ENCODE assay signal across 8 cellular contexts in the genomic region with DNA sequence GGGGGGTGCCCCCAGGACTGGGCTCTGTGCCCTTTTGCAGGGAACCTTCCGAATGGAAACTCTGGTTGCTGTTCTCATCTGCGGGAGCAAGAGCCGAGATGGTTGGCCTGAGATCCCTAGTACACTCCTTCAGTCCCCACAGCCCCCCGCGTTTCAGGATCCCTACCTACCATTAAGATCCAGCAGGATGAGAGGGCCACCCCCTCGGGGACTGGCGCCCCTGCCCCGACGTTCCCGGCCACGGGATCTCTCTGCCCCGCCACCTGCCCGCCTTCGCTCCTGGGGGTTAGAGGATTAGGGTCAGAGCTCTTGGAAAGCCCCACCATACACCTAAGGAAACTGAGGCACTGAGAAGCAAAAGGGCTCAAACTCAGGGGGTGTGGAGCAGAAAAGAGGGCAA. TPM values are rescaled to one million over a fixed set of nuclear protein-coding genes. Genes with fewer than 3 reads are reported as not detected.
A peak's percentile ranks its signal among the peaks of the same experiment; 100 is the strongest.
DNase-seq lines count a peak whose midpoint lies in the region; ATAC-seq and TF ChIP-seq lines count a peak whose summit lies in the region.

No MANE protein-coding gene starts in this region.

- H3K36me3 ChIP-seq in CD4-positive, CD25-positive, alpha-beta regulatory T cell (ENCODE audit: control insufficient read depth, insufficient read depth, low read length), result peaks cover 14% of the 10 kb centered on the region
- peaks cover 11% of the 10 kb centered on the region for H3K36me3 ChIP-seq in effector memory CD4-positive, alpha-beta T cell (ENCODE audit: control insufficient read depth, insufficient read depth, low read length)
- peaks cover 23% of the 10 kb centered on the region for H3K36me3 ChIP-seq in neuron (ENCODE audit: insufficient read depth, low read length)

- peak overlapping the region in 2 of 3 donors; percentile 67 to 94 for H3K27ac Mint-ChIP-seq in CD4-positive, CD25-positive, alpha-beta regulatory T cell

- H2AFZ ChIP-seq in neuron (ENCODE audit: low read depth, low read length), result no peak overlapping the region

- H3K27me3 Mint-ChIP-seq in CD4-positive, CD25-positive, alpha-beta regulatory T cell, result peaks cover 4% of the 10 kb centered on the region

- H3K27me3 ChIP-seq in CD4-positive, CD25-positive, alpha-beta regulatory T cell (ENCODE audit: control insufficient read depth, insufficient read depth, low read length), result no peaks in the 10 kb centered on the region
- no peaks in the 10 kb centered on the region for H3K27me3 ChIP-seq in effector memory CD4-positive, alpha-beta T cell (replicated peaks; ENCODE audit: control insufficient read depth, insufficient read depth, low read length, poor library complexity, severe bottlenecking)
- no peaks in the 10 kb centered on the region for H3K27me3 ChIP-seq in neuron (ENCODE audit: insufficient read depth, low read length)

- no peak for TF ChIP-seq CTCF in NB4 (IDR thresholded peaks at IDR 0.05; ENCODE audit: low read depth, low read length)

- H3K9me3 ChIP-seq in CD4-positive, CD25-positive, alpha-beta regulatory T cell (ENCODE audit: control insufficient read depth in 2 of 2, low read length in 2 of 2), result no peaks in the 10 kb centered on the region
- no peaks in the 10 kb centered on the region for H3K9me3 ChIP-seq in effector memory CD4-positive, alpha-beta T cell (ENCODE audit: control insufficient read depth, low read length)
- H3K9me3 ChIP-seq in neuron (ENCODE audit: low read length), result no peaks in the 10 kb centered on the region

- TF ChIP-seq POLR2A in NB4 (IDR thresholded peaks at IDR 0.05; ENCODE audit: extremely low read depth, insufficient read length), result no peak

- H3K4me1 Mint-ChIP-seq in CD4-positive, CD25-positive, alpha-beta regulatory T cell, result peaks cover 15 to 52% (median 26%) of the 10 kb centered on the region in 4 donors

- no peak for DNase-seq in CD4-positive, CD25-positive, alpha-beta regulatory T cell
- DNase-seq in NB4 (ENCODE audit: low read depth) (no peak), HT-29 (ENCODE audit: low spot score) (no peak), AG20443 (ENCODE audit: low spot score) (no peak), NCI-H345 treated with DMSO at 0.1 percent for 48 hours (lab: John Stamatoyannopoulos, UW; ENCODE audit: unreplicated experiment) (no peak)
- no peak for DNase-seq in effector memory CD4-positive, alpha-beta T cell

- H3K27ac ChIP-seq in CD4-positive, CD25-positive, alpha-beta regulatory T cell (ENCODE audit: insufficient read depth, low read length, poor library complexity, severe bottlenecking), result no peak overlapping the region
- H3K27ac ChIP-seq in effector memory CD4-positive, alpha-beta T cell (ENCODE audit: insufficient read depth, low read length, poor library complexity, severe bottlenecking), result peak overlapping the region; percentile 69

- H3K4me3 ChIP-seq in CD4-positive, CD25-positive, alpha-beta regulatory T cell (ENCODE audit: low read depth, low read length), result peak overlapping the region; percentile 55
- H3K4me3 ChIP-seq in NB4 (ENCODE audit: low read depth, low read length) (peak overlapping the region; percentile 73), neuron (ENCODE audit: low read length) (peak overlapping the region; percentile 66)
- no peak overlapping the region for H3K4me3 ChIP-seq in effector memory CD4-positive, alpha-beta T cell (ENCODE audit: insufficient read depth, low read depth, low read length, poor library complexity, severe bottlenecking)

- H3K4me1 ChIP-seq in CD4-positive, CD25-positive, alpha-beta regulatory T cell (ENCODE audit: control insufficient read depth, insufficient read depth, low read length, poor library complexity, severe bottlenecking), result peaks cover 32% of the 10 kb centered on the region
- peaks cover 19% of the 10 kb centered on the region for H3K4me1 ChIP-seq in effector memory CD4-positive, alpha-beta T cell (ENCODE audit: control insufficient read depth, insufficient read depth, low read length, poor library complexity, severe bottlenecking)
- peaks cover 27% of the 10 kb centered on the region for H3K4me1 ChIP-seq in neuron (ENCODE audit: insufficient read depth, low read length)

- ATAC-seq in CD4-positive, CD25-positive, alpha-beta regulatory T cell (ENCODE audit: low read depth in 2 of 2), result no peak
- no peak for ATAC-seq in HG02885 (IDR thresholded peaks at IDR 0.05; ENCODE audit: poor library complexity, unreplicated experiment)

- H3K36me3 Mint-ChIP-seq in CD4-positive, CD25-positive, alpha-beta regulatory T cell, result peaks cover 9% of the 10 kb centered on the region

- H3K9me3 Mint-ChIP-seq in CD4-positive, CD25-positive, alpha-beta regulatory T cell, result no peaks in the 10 kb centered on the region

- H3K4me3 Mint-ChIP-seq in CD4-positive, CD25-positive, alpha-beta regulatory T cell, result peak overlapping the region; percentile 89 to 96 (median 92)

RNA-seq across cellular contexts. Expression of a gene that starts 1.2 kb away (rescaled TPM):
- 22.9 TPM for total RNA-seq in CD4-positive, CD25-positive, alpha-beta regulatory T cell
- polyA plus RNA-seq in CD4-positive, CD25-positive, alpha-beta regulatory T cell, result 10 to 100 TPM; 31.4 to 43.7 (median 41.2) TPM
- 28.3 and 34.3 TPM in 2 replicates for total RNA-seq in HT-29 (2014; rRNA removed; shearing (Covaris generic))

RNA-seq across cellular contexts. Expression of a gene that starts 3.7 kb away (rescaled TPM):
- total RNA-seq in CD4-positive, CD25-positive, alpha-beta regulatory T cell, result 0.30 TPM
- not detected for polyA plus RNA-seq in CD4-positive, CD25-positive, alpha-beta regulatory T cell
- total RNA-seq in HT-29 (2014; rRNA removed; shearing (Covaris generic)), result not detected in 2 replicates

RNA-seq across cellular contexts. Expression of a gene that starts 30.7 kb away (rescaled TPM):
- 13.0 TPM for total RNA-seq in CD4-positive, CD25-positive, alpha-beta regulatory T cell
- under 1 TPM in 3 of 4 donors, not detected in 1; 0.14 to 0.21 (median 0.17) TPM for polyA plus RNA-seq in CD4-positive, CD25-positive, alpha-beta regulatory T cell
- total RNA-seq in HT-29 (2014; rRNA removed; shearing (Covaris generic)), result 42.6 and 43.3 TPM in 2 replicates

RNA-seq across cellular contexts. Expression of a gene that starts 56.2 kb away (rescaled TPM):
- 7.7 TPM for total RNA-seq in CD4-positive, CD25-positive, alpha-beta regulatory T cell
- 10 to 100 TPM; 30.7 to 34.7 (median 31.7) TPM for polyA plus RNA-seq in CD4-positive, CD25-positive, alpha-beta regulatory T cell
- 16.9 and 22.9 TPM in 2 replicates for total RNA-seq in HT-29 (2014; rRNA removed; shearing (Covaris generic))
